In genomic region chr2:170771049-170771937, GRCh38 we compare ENCODE assay signal across 8 cellular contexts. TPM values are rescaled to one million over a fixed set of nuclear protein-coding genes. Genes with fewer than 3 reads are reported as not detected.
DNase-seq lines count a peak whose midpoint lies in the region; ATAC-seq and TF ChIP-seq lines count a peak whose summit lies in the region.

No MANE protein-coding gene starts in this region.

- H3K4me3 ChIP-seq in ascending aorta, result peak overlapping the region; percentile 71 to 75
- H3K4me3 ChIP-seq in iPS-18a (ENCODE audit: low read length), result peak overlapping the region; percentile 87
- H3K4me3 ChIP-seq in spleen, result peak overlapping the region; percentile 50 to 75 (median 58)

- no peak for TF ChIP-seq CTCF in ascending aorta (IDR thresholded peaks at IDR 0.05)
- no peak for TF ChIP-seq CTCF in spleen (IDR thresholded peaks at IDR 0.05 in 8 of 11, conservative IDR thresholded peaks at IDR 0.05 in 3 of 11)

- peak; percentile 21 for ATAC-seq in Right ventricle myocardium inferior
- ATAC-seq in HG02852 (IDR thresholded peaks at IDR 0.05; ENCODE audit: unreplicated experiment), result peak; percentile 42

- 4 to 7% (median 4%) methylated on average over 26 to 51 of the region's 51 CpGs for WGBS in spleen, 5 donors

- intact Hi-C loops in Right ventricle myocardium inferior (cut with DNase I) (no loop called here), cardiac septum (cut with DNase I) (no loop called here), ascending aorta (cut with DNase I) (loop anchor here (2.0 to 5.0 kb wide), 4 partner anchors 46 to 216 kb away; partner anchors contain the start of genes GAD1, GORASP2 and SP5), spleen (cut with DNase I; ENCODE audit: low total_unique reads) (no loop called here)

- H3K27me3 ChIP-seq in ascending aorta (no peaks in the 10 kb centered on the region), iPS-18a (ENCODE audit: control insufficient read depth, insufficient read depth, low read length) (peaks cover 8% of the 10 kb centered on the region), spleen (replicated peaks in 1 of 7) (peaks cover 0 to 53% (median 8%) of the 10 kb centered on the region in 7 donors)

- H3K9me3 ChIP-seq in ascending aorta (no peaks in the 10 kb centered on the region), iPS-18a (ENCODE audit: control insufficient read depth, low read depth, low read length) (no peaks in the 10 kb centered on the region), spleen (no peaks in the 10 kb centered on the region)

- no peaks in the 10 kb centered on the region for H3K4me1 ChIP-seq in ascending aorta
- H3K4me1 ChIP-seq in iPS-18a (ENCODE audit: control insufficient read depth, low read depth, low read length), result peaks cover 20% of the 10 kb centered on the region
- peaks cover 0 to 21% (median 16%) of the 10 kb centered on the region in 6 donors for H3K4me1 ChIP-seq in spleen

- peak overlapping the region; percentile 65 for H3K9ac ChIP-seq in iPS-18a (ENCODE audit: low read length)

- no peak for DNase-seq in Right ventricle myocardium inferior (ENCODE audit: missing footprints)
- DNase-seq in cardiac septum (ENCODE audit: low spot score), result no peak
- peak; percentile 24 for DNase-seq in NCI-H774 (lab: John Stamatoyannopoulos, UW)
- DNase-seq in ascending aorta (ENCODE audit: low spot score in 2 of 2), result no peak
- peak; percentile 87 for DNase-seq in spleen
- no peak for DNase-seq in mesenteric fat pad (ENCODE audit: low spot score)

- H3K27ac ChIP-seq in ascending aorta (peak overlapping the region; percentile 68 to 80), iPS-18a (ENCODE audit: low read length) (no peak overlapping the region), spleen (peak overlapping the region in 2 of 8 donors; percentile 6 to 54)

- no peak for TF ChIP-seq POLR2A in spleen (IDR thresholded peaks at IDR 0.05)

- H3K36me3 ChIP-seq in ascending aorta (no peaks in the 10 kb centered on the region), iPS-18a (ENCODE audit: control insufficient read depth, low read depth, low read length) (no peaks in the 10 kb centered on the region), spleen (no peaks in the 10 kb centered on the region)

RNA-seq across cellular contexts. Expression of gene ERICH2, which starts 1.1 kb away (rescaled TPM):
- total RNA-seq in Right ventricle myocardium inferior, result not detected
- total RNA-seq in cardiac septum, result 1.7 TPM
- total RNA-seq in ascending aorta, result not detected
- not detected for total RNA-seq in spleen
- under 1 TPM in 1 of 3 donors, not detected in 2; 0.14 TPM for polyA plus RNA-seq in spleen
- total RNA-seq in mesenteric fat pad, result not detected

RNA-seq across cellular contexts. Expression of gene GAD1, which starts 45.4 kb away (rescaled TPM):
- total RNA-seq in Right ventricle myocardium inferior (not detected), cardiac septum (0.46 TPM), ascending aorta (0.96 TPM), spleen (1 to 10 TPM in 1 of 7 donors, under 1 TPM in 3, not detected in 3; 0.11 to 1.4 (median 0.45) TPM), mesenteric fat pad (not detected)
- polyA plus RNA-seq in spleen, result under 1 TPM; 0.08 to 0.16 (median 0.13) TPM

RNA-seq across cellular contexts. Expression of gene SP5, which starts 56.2 kb away (rescaled TPM):
- 0.19 TPM for total RNA-seq in Right ventricle myocardium inferior
- total RNA-seq in cardiac septum, result 0.92 TPM
- 2.8 TPM for total RNA-seq in ascending aorta
- not detected for total RNA-seq in spleen
- under 1 TPM in 2 of 3 donors, not detected in 1; 0.06 to 0.20 TPM for polyA plus RNA-seq in spleen
- 0.26 TPM for total RNA-seq in mesenteric fat pad

Comparison
In these comparisons a context has a peak if more than half of its experiments do, and no peak if none do; other contexts are left out.
1. DNase-seq: peak in NCI-H774 (single experiment) and spleen (single experiment); none in Right ventricle myocardium inferior (single experiment), cardiac septum (single experiment), ascending aorta (0 of 2) and mesenteric fat pad (single experiment).
2. Peak in every context shown above with its lines, with median percentiles within 50 percentile points of each other: H3K4me3 ChIP-seq.